Comparison of ENCODE assay signal across 18 cellular contexts in the genomic region with DNA sequence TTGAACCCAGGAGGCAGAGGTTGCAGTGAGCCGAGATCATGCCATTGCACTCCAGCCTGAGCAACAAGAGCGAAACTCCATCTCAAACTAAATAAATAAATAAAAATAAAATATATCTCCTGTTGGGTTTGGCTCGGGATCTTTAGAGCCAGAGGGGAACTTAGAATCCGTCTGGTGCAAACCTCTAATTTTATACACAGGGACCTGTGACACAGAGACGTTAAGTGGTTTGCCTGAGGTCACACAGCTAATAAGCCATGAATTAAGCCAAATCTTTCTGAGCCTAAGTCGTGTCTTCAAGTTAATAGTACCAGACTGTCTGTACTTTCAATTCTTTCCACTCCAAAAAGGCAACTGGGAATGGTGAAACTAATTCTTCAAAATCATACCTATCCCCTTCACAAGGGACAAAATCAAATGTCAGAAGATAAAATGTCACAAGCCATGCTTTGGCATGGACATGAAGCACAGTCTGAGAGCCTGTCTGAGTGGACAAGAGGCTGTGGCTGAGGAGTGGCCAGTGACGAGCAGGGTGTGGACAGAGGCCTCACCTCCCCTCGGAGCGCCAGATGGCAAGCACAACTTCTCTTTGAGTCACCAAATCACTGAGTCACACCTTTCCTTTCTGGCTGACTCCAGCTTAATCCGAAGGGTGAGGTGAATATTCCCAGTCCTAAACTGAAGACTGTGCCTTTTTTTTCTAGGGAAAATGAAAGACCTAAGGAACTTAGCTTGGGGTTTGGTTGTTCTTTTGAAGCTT.
A peak's percentile ranks its signal among the peaks of the same experiment; 100 is the strongest.
DNase-seq lines count a peak whose midpoint lies in the region; ATAC-seq and TF ChIP-seq lines count a peak whose summit lies in the region.
"Had no signal": no experiment of that assay in that cellular context is flagged by ENCODE, and none has a peak within 500 bp of the region (broad histone marks: within the 10 kb centered on the region; RNA-seq: fewer than 3 reads in every experiment).

No MANE protein-coding gene starts in this region.

- TF ChIP-seq CTCF in astrocyte of the spinal cord (IDR thresholded peaks at IDR 0.05; ENCODE audit: low read depth, low read length), result no peak
- TF ChIP-seq CTCF in Caco-2 (IDR thresholded peaks at IDR 0.05; ENCODE audit: insufficient read depth in 1 of 2, low read depth in 1 of 2, low read length in 1 of 2, severe bottlenecking in 1 of 2, unreplicated experiment in 1 of 2), result no peak

- H3K4me3 Mint-ChIP-seq in Caco-2 (ENCODE audit: unreplicated experiment), result no peak overlapping the region
- H3K4me3 Mint-ChIP-seq: effector memory CD8-positive, alpha-beta T cell had no signal

- in situ Hi-C loops in astrocyte of the spinal cord (cut with HindIII; ENCODE audit: low sequenced_read_pairs), result no loop called here

- no peaks in the 10 kb centered on the region for H3K9me3 ChIP-seq in Caco-2
- H3K9me3 ChIP-seq: BLaER1, gastrocnemius medialis had no signal

- H3K4me3 ChIP-seq in astrocyte of the spinal cord (ENCODE audit: low read depth, low read length) (no peak overlapping the region), Caco-2 (ENCODE audit: low read depth, low read length) (no peak overlapping the region)
- H3K4me3 ChIP-seq: BLaER1, gastrocnemius medialis had no signal

- ATAC-seq in GM18870 (IDR thresholded peaks at IDR 0.05; ENCODE audit: unreplicated experiment), result no peak
- ATAC-seq: effector memory CD8-positive, alpha-beta T cell; gastrocnemius medialis had no signal

- no peak overlapping the region for H3K27ac Mint-ChIP-seq in Caco-2 (ENCODE audit: unreplicated experiment)
- H3K27ac Mint-ChIP-seq: effector memory CD8-positive, alpha-beta T cell had no signal

- no peaks in the 10 kb centered on the region; the same call in 1 of the 2 replicates for H3K27me3 ChIP-seq in Caco-2 (replicated peaks; ENCODE audit: control insufficient read depth, insufficient read depth, low read length)
- H3K27me3 ChIP-seq: BLaER1, gastrocnemius medialis had no signal

- peak; percentile 86 for DNase-seq in EL
- DNase-seq in M059J (ENCODE audit: low read depth), result peak; percentile 99
- peak; percentile 16 for DNase-seq in astrocyte of the spinal cord (ENCODE audit: low read depth, low spot score)
- peak; percentile 11 for DNase-seq in non-pigmented ciliary epithelial cell (ENCODE audit: low read depth)
- DNase-seq in activated gamma-delta T cell (lab: John Stamatoyannopoulos, UW), result no peak
- DNase-seq in activated CD4-positive, alpha-beta T cell treated with anti-CD3 and anti-CD28 coated beads, Interleukin-2, amount 50 U/mL, for 4 hours, result no peak
- no peak for DNase-seq in Caco-2
- DNase-seq: activated naive CD4-positive, alpha-beta T cell treated with anti-CD3 and anti-CD28 coated beads, Interleukin-2, amount 50 U/mL, for 16 hours; caudate nucleus; DND-41; effector memory CD8-positive, alpha-beta T cell; gastrocnemius medialis; NCI-H1105; posterior cingulate gyrus; stimulated activated CD4-positive, alpha-beta T cell treated with anti-CD3 and anti-CD28 coated beads, Interleukin-15, amount 100 ng/mL, for 24 hours; substantia nigra had no signal

- no peaks in the 10 kb centered on the region for H3K36me3 Mint-ChIP-seq in Caco-2 (ENCODE audit: insufficient read depth, unreplicated experiment)

- intact Hi-C loops in Caco-2 (cut with micrococcal nuclease; ENCODE audit: unreplicated experiment), result no loop called here

- H3K36me3 ChIP-seq in Caco-2 (ENCODE audit: control insufficient read depth, insufficient read depth, low read length), result no peaks in the 10 kb centered on the region
- H3K36me3 ChIP-seq: BLaER1, gastrocnemius medialis had no signal

- H3K27me3 Mint-ChIP-seq in Caco-2 (ENCODE audit: insufficient read depth, unreplicated experiment), result no peaks in the 10 kb centered on the region

- no peaks in the 10 kb centered on the region for H3K4me1 ChIP-seq in Caco-2
- H3K4me1 ChIP-seq: gastrocnemius medialis had no signal

- no peaks in the 10 kb centered on the region for H3K4me1 Mint-ChIP-seq in Caco-2 (ENCODE audit: low read depth, unreplicated experiment)

- POLR2A ChIA-PET in Caco-2 (lab: Charles Lee), result no interaction called here

- BruUV-seq in Caco-2 (replicated peaks; lab: Mats Ljungman, UMichigan), result no TSS peak

- no peaks in the 10 kb centered on the region for H3K9me3 Mint-ChIP-seq in Caco-2 (ENCODE audit: unreplicated experiment)
- H3K9me3 Mint-ChIP-seq: effector memory CD8-positive, alpha-beta T cell had no signal

- CTCF ChIA-PET in Caco-2 (lab: Charles Lee), result no interaction called here

Comparison
In these comparisons a context has a peak if more than half of its experiments do, and no peak if none do; other contexts are left out.
1. DNase-seq: peak in EL (single experiment), M059J (single experiment), astrocyte of the spinal cord (single experiment) and non-pigmented ciliary epithelial cell (single experiment); none in activated gamma-delta T cell (single experiment), activated CD4-positive, alpha-beta T cell treated with anti-CD3 and anti-CD28 coated beads, Interleukin-2, amount 50 U/mL, for 4 hours (0 of 2) and Caco-2 (0 of 2).